ENCODE assay signal across 19 cellular contexts in the genomic region with DNA sequence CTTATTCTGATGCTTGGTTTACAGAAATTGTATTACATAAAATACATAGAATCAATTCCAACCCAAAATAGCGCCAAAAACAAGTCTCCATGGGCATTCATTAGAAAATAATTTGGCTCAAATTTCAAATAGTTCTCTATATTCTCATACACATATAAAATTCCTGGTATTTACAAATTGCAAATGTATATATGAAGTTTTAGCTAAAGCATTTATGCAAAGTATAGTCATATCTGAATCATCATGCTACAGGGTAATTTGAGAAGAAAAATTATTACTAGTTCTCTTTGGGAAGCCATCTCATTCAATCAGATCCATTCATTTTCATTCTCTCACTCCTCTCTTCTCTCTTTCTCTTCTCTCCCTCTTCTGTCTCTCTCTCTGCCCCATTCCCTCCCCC.
DNase-seq lines count a peak whose midpoint lies in the region; ATAC-seq, FAIRE-seq and TF ChIP-seq lines count a peak whose summit lies in the region.
"Had no signal": no experiment of that assay in that cellular context is flagged by ENCODE, and none has a peak within 500 bp of the region (broad histone marks: within the 10 kb centered on the region; RNA-seq: fewer than 3 reads in every experiment).

No MANE protein-coding gene starts in this region.

- no peak for ATAC-seq in GM18505 (IDR thresholded peaks at IDR 0.05; ENCODE audit: unreplicated experiment)

- H3K79me2 ChIP-seq in KMS-11 (ENCODE audit: insufficient read depth, low read depth) = no peaks in the 10 kb centered on the region
- no peaks in the 10 kb centered on the region for H3K79me2 ChIP-seq in osteoblast (ENCODE audit: insufficient read depth, low read length)

- DNase-seq in EL = peak; percentile 57
- peak; percentile 61 for DNase-seq in bronchial epithelial cell (ENCODE audit: low read depth)
- DNase-seq in osteoblast (ENCODE audit: insufficient read length, low spot score, missing footprints) = no peak
- DNase-seq in activated CD4-positive, alpha-beta T cell treated with anti-CD3 and anti-CD28 coated beads for 48 hours = no peak
- DNase-seq in midbrain (lab: John Stamatoyannopoulos, UW) = no peak
- DNase-seq: ACHN; Calu3; CD4-positive, CD25-positive, alpha-beta regulatory T cell; GOT3; KBM-7; NCI-H1092 treated with DMSO at 0.1 percent for 48 hours; NCI-H1694 treated with DMSO at 0.1 percent for 48 hours; NCI-H69; NK-92 treated with Interleukin-12 subunit alpha and Interleukin-12 subunit beta, amount 100 ng/mL, for 24 hours; RPMI8226 had no signal

- no peaks in the 10 kb centered on the region for H3K27me3 ChIP-seq in KMS-11 (ENCODE audit: insufficient read depth, low read depth)
- H3K27me3 ChIP-seq in bronchial epithelial cell (ENCODE audit: control insufficient read depth, insufficient read depth, low read length) = no peaks in the 10 kb centered on the region
- no peaks in the 10 kb centered on the region for H3K27me3 ChIP-seq in osteoblast (ENCODE audit: insufficient read depth, low read length)

- H3K4me1 ChIP-seq in KMS-11 (ENCODE audit: low read depth, poor library complexity, severe bottlenecking) = peaks cover 49% of the 10 kb centered on the region
- peaks cover 34% of the 10 kb centered on the region for H3K4me1 ChIP-seq in osteoblast (ENCODE audit: insufficient read depth, low read length)

- H3K4me2 ChIP-seq in KMS-11 (peak overlapping the region; percentile 86), osteoblast (ENCODE audit: insufficient read depth, low read length) (peak overlapping the region; percentile 49)

- H4K20me1 ChIP-seq in KMS-11 (ENCODE audit: insufficient read depth) (no peaks in the 10 kb centered on the region), osteoblast (ENCODE audit: insufficient read depth, low read length) (no peaks in the 10 kb centered on the region)

- TF ChIP-seq CTCF in KMS-11 (conservative IDR thresholded peaks at IDR 0.05; ENCODE audit: low read depth, low read length) = no peak
- no peak for TF ChIP-seq CTCF in bronchial epithelial cell (IDR thresholded peaks at IDR 0.05; ENCODE audit: insufficient read depth, low read length, severe bottlenecking)
- TF ChIP-seq CTCF in osteoblast (IDR thresholded peaks at IDR 0.05; ENCODE audit: extremely low read depth, low read depth, low read length) = no peak

- no peak for FAIRE-seq in bronchial epithelial cell (lab: Jason Lieb, UNC)
- FAIRE-seq: G401.6, GM18507 had no signal

- no peak overlapping the region for H2AFZ ChIP-seq in KMS-11 (ENCODE audit: low read depth)
- H2AFZ ChIP-seq in osteoblast (ENCODE audit: low read length) = peak overlapping the region; percentile 69

- no peak for TF ChIP-seq POLR2A in GM18505 (IDR thresholded peaks at IDR 0.05; ENCODE audit: borderline replicate concordance, extremely low read depth, insufficient read depth, insufficient read length)

- H3K4me3 ChIP-seq in KMS-11 (IDR thresholded peaks at IDR 0.05; ENCODE audit: insufficient read depth, low read depth, low read length) (no peak overlapping the region), bronchial epithelial cell (ENCODE audit: low read depth, low read length) (no peak overlapping the region), osteoblast (ENCODE audit: insufficient read depth, low read length) (no peak overlapping the region)

- peak overlapping the region; percentile 24; the same call in 1 of the 2 replicates for H3K9ac ChIP-seq in KMS-11

- H3K27ac ChIP-seq in KMS-11 (peak overlapping the region; percentile 89), osteoblast (ENCODE audit: low read depth, low read length) (peak overlapping the region; percentile 35)

- H3K9me3 ChIP-seq in osteoblast (ENCODE audit: low read depth, low read length) = peaks cover 3% of the 10 kb centered on the region

- H3K36me3 ChIP-seq in KMS-11 (ENCODE audit: insufficient read depth) (no peaks in the 10 kb centered on the region), bronchial epithelial cell (ENCODE audit: control insufficient read depth, insufficient read depth, low read length) (no peaks in the 10 kb centered on the region), osteoblast (ENCODE audit: insufficient read depth, low read length) (no peaks in the 10 kb centered on the region)

Comparison
In these comparisons a context has a peak if more than half of its experiments do, and no peak if none do; other contexts are left out.
1. DNase-seq: peak in EL (single experiment) and bronchial epithelial cell (single experiment); none in osteoblast (single experiment), activated CD4-positive, alpha-beta T cell treated with anti-CD3 and anti-CD28 coated beads for 48 hours (single experiment) and midbrain (single experiment).